Comparison of ENCODE assay signal across 13 cellular contexts in the genomic region with DNA sequence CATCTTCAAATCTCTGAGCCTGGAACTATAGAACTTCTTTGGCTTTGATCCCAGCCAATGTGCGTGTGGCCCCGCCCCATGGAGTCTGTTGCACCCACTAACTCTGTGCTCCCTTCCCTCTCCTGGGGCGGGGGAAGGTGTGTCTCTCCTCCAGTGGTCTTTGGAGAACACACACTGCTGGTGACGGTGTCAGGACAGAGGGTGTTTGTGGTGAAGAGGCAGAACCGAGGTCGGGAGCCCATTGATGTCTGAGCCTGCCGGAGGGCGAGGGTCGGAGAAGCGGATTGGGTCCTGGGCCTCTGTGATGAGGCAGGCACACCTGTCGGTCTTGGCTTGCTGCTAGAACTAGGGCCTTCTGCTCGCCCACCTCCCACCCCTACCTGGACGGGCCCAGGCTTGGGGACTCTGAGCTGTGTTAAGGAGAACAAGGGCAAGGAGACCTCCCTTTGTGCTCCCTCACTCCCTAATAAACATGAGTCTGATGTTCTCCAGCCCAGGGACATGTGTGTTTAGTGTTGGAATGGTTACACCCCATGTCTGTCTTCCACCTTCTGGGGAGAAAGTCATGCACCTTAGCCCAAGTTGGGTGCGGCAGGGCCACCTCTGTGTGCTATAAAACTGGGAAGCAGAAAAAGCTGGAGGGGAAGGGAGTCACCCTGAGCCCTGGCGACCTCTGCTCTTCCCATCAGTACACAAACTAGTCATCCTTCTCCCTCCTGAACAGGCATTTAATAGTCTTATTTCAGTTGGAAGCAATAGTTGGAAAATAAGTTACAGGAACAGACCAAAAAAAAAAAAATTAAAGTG. TPM values are rescaled to one million over a fixed set of nuclear protein-coding genes. Genes with fewer than 3 reads are reported as not detected.
A peak's percentile ranks its signal among the peaks of the same experiment; 100 is the strongest.
DNase-seq lines count a peak whose midpoint lies in the region; ATAC-seq, FAIRE-seq and TF ChIP-seq lines count a peak whose summit lies in the region.
"Had no signal": no experiment of that assay in that cellular context is flagged by ENCODE, and none has a peak within 500 bp of the region (broad histone marks: within the 10 kb centered on the region; RNA-seq: fewer than 3 reads in every experiment).

No MANE protein-coding gene starts in this region.

- peaks cover 39% of the 10 kb centered on the region for H3F3A ChIP-seq in DOHH2 (ENCODE audit: control insufficient read depth, insufficient read depth)
- H3F3A ChIP-seq in OCI-LY1 (ENCODE audit: insufficient read depth, low read length), result peaks cover 5% of the 10 kb centered on the region; the same call in 1 of the 2 replicates

- TF ChIP-seq CTCF in DOHH2 (IDR thresholded peaks at IDR 0.05; ENCODE audit: low read depth, low read length, poor library complexity, severe bottlenecking) (no peak), OCI-LY1 (IDR thresholded peaks at IDR 0.05; ENCODE audit: low read length) (no peak), GM12878 (IDR thresholded peaks at IDR 0.05 in 2 of 3, conservative IDR thresholded peaks at IDR 0.05 in 1 of 3; ENCODE audit: control insufficient read depth in 2 of 3, extremely low read depth in 1 of 3, insufficient read depth in 1 of 3, low read depth in 3 of 3, low read length in 3 of 3) (no peak), osteocyte (IDR thresholded peaks at IDR 0.05) (no peak), thyroid gland (IDR thresholded peaks at IDR 0.05) (no peak)

- H3K36me3 ChIP-seq in DOHH2 (ENCODE audit: control insufficient read depth, low read length) (peaks cover 90% of the 10 kb centered on the region), OCI-LY1 (ENCODE audit: insufficient read depth, low read length) (peaks cover 60% of the 10 kb centered on the region), GM12878 (ENCODE audit: control insufficient read depth in 2 of 2, insufficient read depth in 2 of 2, low read length in 1 of 2) (peaks cover 0 to 15% of the 10 kb centered on the region in 2 experiments), thyroid gland (peaks cover 0 to 8% of the 10 kb centered on the region in 2 donors)

- peaks cover 98% of the 10 kb centered on the region for H3K79me2 ChIP-seq in DOHH2 (ENCODE audit: control insufficient read depth, low read length)
- H3K79me2 ChIP-seq in OCI-LY1 (ENCODE audit: insufficient read depth, low read length), result peaks cover 11% of the 10 kb centered on the region
- peaks cover 32% of the 10 kb centered on the region for H3K79me2 ChIP-seq in GM12878 (ENCODE audit: control insufficient read depth, insufficient read depth, low read length)

- H3K9me3 ChIP-seq in DOHH2 (ENCODE audit: control insufficient read depth, insufficient read depth, low read length), result no peaks in the 10 kb centered on the region
- H3K9me3 ChIP-seq in OCI-LY1 (ENCODE audit: low read length), result no peaks in the 10 kb centered on the region
- H3K9me3 ChIP-seq in GM12878 (replicated peaks; ENCODE audit: control insufficient read depth, insufficient read depth, low read length), result no peaks in the 10 kb centered on the region
- no peaks in the 10 kb centered on the region for H3K9me3 ChIP-seq in thyroid gland

- no peak for TF ChIP-seq EP300 in GM12878 (IDR thresholded peaks at IDR 0.05; ENCODE audit: borderline replicate concordance in 1 of 2, control insufficient read depth in 1 of 2, low read depth in 2 of 2, low read length in 2 of 2)

- RAD21 ChIA-PET in GM12878 (lab: Charles Lee; ENCODE audit: unreplicated experiment), result interaction anchor here (1.8 kb wide), 1 partner anchor 23 kb away, joined by 4 read pairs; a partner anchor contains a TSS

- H4K20me1 ChIP-seq in DOHH2 (ENCODE audit: control insufficient read depth, insufficient read depth, low read depth, low read length) (peaks cover 8% of the 10 kb centered on the region; the same call in 1 of the 2 replicates), OCI-LY1 (ENCODE audit: insufficient read depth, low read length) (no peaks in the 10 kb centered on the region), GM12878 (ENCODE audit: control insufficient read depth, insufficient read depth) (no peaks in the 10 kb centered on the region)

- H3K4me3 ChIP-seq in DOHH2 (ENCODE audit: low read length) (0 out of 2 replicates have a peak overlapping the region, but pooled peaks have one; percentile 6), OCI-LY1 (ENCODE audit: low read depth, low read length, poor library complexity, severe bottlenecking) (no peak overlapping the region), GM12878 (no peak overlapping the region), thyroid gland (replicated peaks in 1 of 3) (no peak overlapping the region)

- TF ChIP-seq POLR2A in GM12878 (IDR thresholded peaks at IDR 0.05; ENCODE audit: low read depth, low read length) (peak; percentile 47; the same call in 1 of the 2 replicates), thyroid gland (IDR thresholded peaks at IDR 0.05) (no peak)

- no peak overlapping the region for H3K4me3 Mint-ChIP-seq in osteocyte (ENCODE audit: unreplicated experiment)

- peak overlapping the region; percentile 13; the same call in 1 of the 2 replicates for H3K27ac ChIP-seq in DOHH2 (ENCODE audit: low read depth, low read length)
- H3K27ac ChIP-seq in OCI-LY1 (ENCODE audit: low read depth, low read length, poor library complexity, severe bottlenecking), result peak overlapping the region; percentile 32
- H3K27ac ChIP-seq in GM12878 (ENCODE audit: control insufficient read depth, insufficient read depth), result no peak overlapping the region
- no peak overlapping the region for H3K27ac ChIP-seq in thyroid gland

- intact Hi-C loops in GM12878 (cut with micrococcal nuclease; ENCODE audit: unreplicated experiment), result no loop called here
- intact Hi-C loops in thyroid gland (cut with DNase I), result no loop called here

- no peak for FAIRE-seq in GM12878 (lab: Jason Lieb, UNC)
- FAIRE-seq: H1 had no signal

- H2AFZ ChIP-seq in OCI-LY1 (ENCODE audit: low read length) (no peak overlapping the region), GM12878 (ENCODE audit: control insufficient read depth, low read depth, low read length) (no peak overlapping the region)

- peaks cover 14% of the 10 kb centered on the region for H3K36me3 Mint-ChIP-seq in osteocyte (ENCODE audit: unreplicated experiment)

- peak overlapping the region; percentile 41 for H3K27ac Mint-ChIP-seq in osteocyte (ENCODE audit: unreplicated experiment)

- H3K4me2 ChIP-seq in DOHH2 (ENCODE audit: low read length) (peak overlapping the region; percentile 56), OCI-LY1 (ENCODE audit: low read length) (no peak overlapping the region), GM12878 (ENCODE audit: control insufficient read depth, insufficient read depth) (no peak overlapping the region)

- H3K9me2 ChIP-seq in DOHH2 (replicated peaks; ENCODE audit: control insufficient read depth, low read length) (no peaks in the 10 kb centered on the region), OCI-LY1 (ENCODE audit: low read depth, low read length) (no peaks in the 10 kb centered on the region)

- WGBS in GM12878 (ENCODE audit: insufficient coverage, insufficient replicate concordance, low lambda C conversion rate, missing lambda C conversion rate), result 76% methylated on average over 15 of the region's 15 CpGs
- 88 to 93% methylated on average over 15 of the region's 15 CpGs for WGBS in thyroid gland, 2 donors

- H3K4me1 ChIP-seq in DOHH2 (ENCODE audit: control insufficient read depth, low read length), result peaks cover 76% of the 10 kb centered on the region
- peaks cover 80% of the 10 kb centered on the region for H3K4me1 ChIP-seq in OCI-LY1 (ENCODE audit: insufficient read depth, low read length, severe bottlenecking)
- H3K4me1 ChIP-seq in GM12878 (ENCODE audit: control insufficient read depth, insufficient read depth, low read length), result peaks cover 18% of the 10 kb centered on the region
- peaks cover 11 to 20% of the 10 kb centered on the region in 2 donors for H3K4me1 ChIP-seq in thyroid gland

- ATAC-seq in GM12878 (no peak), GM18517 (IDR thresholded peaks at IDR 0.05; ENCODE audit: unreplicated experiment) (no peak)

- no peak for TF ChIP-seq RAD21 in GM12878 (IDR thresholded peaks at IDR 0.05; ENCODE audit: insufficient read depth, low read depth, low read length)

- H3K27me3 ChIP-seq in DOHH2 (ENCODE audit: control insufficient read depth, low read length) (no peaks in the 10 kb centered on the region), OCI-LY1 (ENCODE audit: insufficient read depth, low read length) (no peaks in the 10 kb centered on the region), GM12878 (replicated peaks in 1 of 2; ENCODE audit: control insufficient read depth in 2 of 2, insufficient read depth in 2 of 2, low read length in 1 of 2) (no peaks in the 10 kb centered on the region), thyroid gland (no peaks in the 10 kb centered on the region)

- peaks cover 33% of the 10 kb centered on the region for H3K4me1 Mint-ChIP-seq in osteocyte (ENCODE audit: unreplicated experiment)

- CTCF ChIA-PET in GM12878 (lab: Yijun Ruan, JAX), result no interaction called here

- POLR2A ChIA-PET in GM12878 (lab: Charles Lee), result interaction anchor here (1.4 kb wide), 1 partner anchor 13 kb away, joined by 3 read pairs; no protein-coding TSS in a partner anchor

- DNase-seq in GM12878 (ENCODE audit: low read depth, low spot score) (no peak), osteocyte (ENCODE audit: extremely low spot score, unreplicated experiment) (no peak), amygdala (lab: John Stamatoyannopoulos, UW) (no peak), thyroid gland (no peak)
- DNase-seq: activated CD4-positive, CD25-positive, alpha-beta regulatory T cell; cerebellar nuclear complex; DMS53; NCI-H1105 treated with DMSO at 0.1 percent for 48 hours; NCI-H510A had no signal

- H3K9ac ChIP-seq in OCI-LY1 (ENCODE audit: low read length) (no peak overlapping the region), GM12878 (ENCODE audit: control insufficient read depth, insufficient read depth, low read length) (no peak overlapping the region)

- in situ Hi-C loops in GM12878 (cut with MboI), result no loop called here

- no peaks in the 10 kb centered on the region for H3K9me3 Mint-ChIP-seq in osteocyte (ENCODE audit: unreplicated experiment)

- BruUV-seq in GM12878 (replicated peaks; lab: Mats Ljungman, UMichigan), result no TSS peak

- SMC1A ChIA-PET in GM12878 (lab: Charles Lee; ENCODE audit: uncharacterized antibody, unreplicated experiment), result interaction anchor here (1.1 kb wide), 1 partner anchor 20 kb away, joined by 3 read pairs; no protein-coding TSS in a partner anchor

- no peaks in the 10 kb centered on the region for H3K27me3 Mint-ChIP-seq in osteocyte (ENCODE audit: unreplicated experiment)

RNA-seq across cellular contexts. Expression of a gene that starts 4.6 kb away (rescaled TPM):
- total RNA-seq in GM12878 (2013; cell fraction: nucleolus; rRNA removed), result 15.4 and 27.3 TPM in 2 replicates
- total RNA-seq in GM12878 (2014; rRNA removed) (17.3 and 18.2 TPM in 2 replicates), GM12878 (2014; rRNA removed; fragmentation: Illumina TruSeq; extraction: Trizol) (7.5 and 7.6 TPM in 2 replicates), GM12878 (2021) (22.3 and 24.7 TPM in 2 replicates), osteocyte (18.2 and 20.3 TPM in 2 replicates), thyroid gland (10 to 100 TPM; 11.1 to 21.1 (median 11.8) TPM)
- polyA plus RNA-seq in GM12878 (2011; ENCODE audit: low read depth), result 10.8 TPM
- polyA plus RNA-seq in GM12878 (2011; rRNA removed) (1.8 and 4.2 TPM in 2 replicates), GM12878 (2014; fragmentation: Illumina TruSeq; extraction: Trizol) (7.5 and 10.8 TPM in 2 replicates), GM12878 (2014; fragmentation: Nextera tagmentation; extraction: Ambion mirVana) (1 to 10 TPM in 1 of 2 experiments, under 1 TPM in 1; 0.21 to 1.3 TPM), GM12878 (2014; rRNA removed) (17.3 and 22.3 TPM in 2 replicates), GM12878 (2016; fragmentation: Nextera tagmentation; extraction: Ambion mirVana) (1 to 10 TPM; 7.3 TPM)
- 5.4 and 6.4 TPM in 2 replicates for polyA plus RNA-seq in GM12878 (2011; cell fraction: cytosol; rRNA removed)
- 52.5 and 85.1 TPM in 2 replicates for polyA plus RNA-seq in GM12878 (2011; cell fraction: nucleus; rRNA removed)
- 10.9 and 15.1 TPM in 2 replicates for polyA plus RNA-seq in GM12878 (2012)
- polyA minus RNA-seq in GM12878 (2011; rRNA and poly(A)+ RNA removed), result 2.6 and 8.6 TPM in 2 replicates
- polyA minus RNA-seq in GM12878 (2011; cell fraction: cytosol; rRNA and poly(A)+ RNA removed), result 1.7 and 3.1 TPM in 2 replicates
- 15.1 and 23.3 TPM in 2 replicates for polyA minus RNA-seq in GM12878 (2011; cell fraction: nucleus; rRNA and poly(A)+ RNA removed)

RNA-seq across cellular contexts. Expression of a gene that starts 5.2 kb away (rescaled TPM):
- total RNA-seq in GM12878 (2013; cell fraction: nucleolus; rRNA removed), result 27.5 and 33.2 TPM in 2 replicates
- total RNA-seq in GM12878 (2014; rRNA removed) (184 and 186 TPM in 2 replicates), GM12878 (2014; rRNA removed; fragmentation: Illumina TruSeq; extraction: Trizol) (106 and 111 TPM in 2 replicates), GM12878 (2021) (165 and 171 TPM in 2 replicates), osteocyte (111 and 123 TPM in 2 replicates), thyroid gland (100 to 1,000 TPM in 3 of 4 donors, 10 to 100 TPM in 1; 69.7 to 264 (median 204) TPM)
- 187 TPM for polyA plus RNA-seq in GM12878 (2011; ENCODE audit: low read depth)
- polyA plus RNA-seq in GM12878 (2011; rRNA removed) (104 and 204 TPM in 2 replicates), GM12878 (2014; fragmentation: Illumina TruSeq; extraction: Trizol) (24.1 and 73.4 TPM in 2 replicates), GM12878 (2014; fragmentation: Nextera tagmentation; extraction: Ambion mirVana) (100 to 1,000 TPM; 188 to 262 TPM), GM12878 (2014; rRNA removed) (211 and 230 TPM in 2 replicates), GM12878 (2016; fragmentation: Nextera tagmentation; extraction: Ambion mirVana) (100 to 1,000 TPM; 279 to 297 TPM)
- polyA plus RNA-seq in GM12878 (2011; cell fraction: cytosol; rRNA removed), result 525 and 552 TPM in 2 replicates
- 272 and 278 TPM in 2 replicates for polyA plus RNA-seq in GM12878 (2011; cell fraction: nucleus; rRNA removed)
- 162 and 169 TPM in 2 replicates for polyA plus RNA-seq in GM12878 (2012)
- polyA minus RNA-seq in GM12878 (2011; rRNA and poly(A)+ RNA removed), result 43.2 and 77.1 TPM in 2 replicates
- polyA minus RNA-seq in GM12878 (2011; cell fraction: cytosol; rRNA and poly(A)+ RNA removed), result 26.6 and 26.8 TPM in 2 replicates
- polyA minus RNA-seq in GM12878 (2011; cell fraction: nucleus; rRNA and poly(A)+ RNA removed), result 18.1 and 32.1 TPM in 2 replicates

RNA-seq across cellular contexts. Expression of a gene that starts 14.5 kb away (rescaled TPM):
- total RNA-seq in GM12878 (2013; cell fraction: nucleolus; rRNA removed), result 1.4 and 2.9 TPM in 2 replicates
- total RNA-seq in GM12878 (2014; rRNA removed) (0.98 and 1.1 TPM in 2 replicates), GM12878 (2014; rRNA removed; fragmentation: Illumina TruSeq; extraction: Trizol) (0.83 and 1.1 TPM in 2 replicates), GM12878 (2021) (1.3 and 2.0 TPM in 2 replicates), osteocyte (2.9 and 3.6 TPM in 2 replicates), thyroid gland (1 to 10 TPM in 2 of 4 donors, under 1 TPM in 2; 0.67 to 1.7 (median 1.1) TPM)
- 1.2 TPM for polyA plus RNA-seq in GM12878 (2011; ENCODE audit: low read depth)
- polyA plus RNA-seq in GM12878 (2011; rRNA removed) (0.66 and 1.2 TPM in 2 replicates), GM12878 (2014; fragmentation: Illumina TruSeq; extraction: Trizol) (1.6 and 2.3 TPM in 2 replicates), GM12878 (2014; fragmentation: Nextera tagmentation; extraction: Ambion mirVana) (under 1 TPM; 0.29 to 0.55 TPM), GM12878 (2014; rRNA removed) (2.8 TPM in 2 replicates), GM12878 (2016; fragmentation: Nextera tagmentation; extraction: Ambion mirVana) (1 to 10 TPM; 4.9 to 6.1 TPM)
- polyA plus RNA-seq in GM12878 (2011; cell fraction: cytosol; rRNA removed), result 1.6 and 2.1 TPM in 2 replicates
- polyA plus RNA-seq in GM12878 (2011; cell fraction: nucleus; rRNA removed), result 2.6 and 2.7 TPM in 2 replicates
- polyA plus RNA-seq in GM12878 (2012), result 2.2 and 2.5 TPM in 2 replicates
- polyA minus RNA-seq in GM12878 (2011; rRNA and poly(A)+ RNA removed), result 0.88 and 1.3 TPM in 2 replicates
- 0.73 and 1.5 TPM in 2 replicates for polyA minus RNA-seq in GM12878 (2011; cell fraction: cytosol; rRNA and poly(A)+ RNA removed)
- polyA minus RNA-seq in GM12878 (2011; cell fraction: nucleus; rRNA and poly(A)+ RNA removed), result 0.36 and 0.67 TPM in 2 replicates

RNA-seq across cellular contexts. Expression of a gene that starts 23.3 kb away (rescaled TPM):
- total RNA-seq in GM12878 (2013; cell fraction: nucleolus; rRNA removed), result 4.9 and 6.6 TPM in 2 replicates
- total RNA-seq in GM12878 (2014; rRNA removed) (3.0 and 3.9 TPM in 2 replicates), GM12878 (2014; rRNA removed; fragmentation: Illumina TruSeq; extraction: Trizol) (0.85 and 0.92 TPM in 2 replicates), GM12878 (2021) (3.9 and 5.1 TPM in 2 replicates), osteocyte (8.1 and 12.6 TPM in 2 replicates), thyroid gland (1 to 10 TPM in 1 of 4 donors, not detected in 3; 1.3 TPM)
- polyA plus RNA-seq in GM12878 (2011; ENCODE audit: low read depth), result 1.6 TPM
- polyA plus RNA-seq in GM12878 (2011; rRNA removed) (0.45 and 0.65 TPM in 2 replicates), GM12878 (2014; fragmentation: Illumina TruSeq; extraction: Trizol) (0.24 and 0.98 TPM in 2 replicates), GM12878 (2014; fragmentation: Nextera tagmentation; extraction: Ambion mirVana) (under 1 TPM; 0.19 to 0.24 TPM), GM12878 (2014; rRNA removed) (4.3 and 6.3 TPM in 2 replicates), GM12878 (2016; fragmentation: Nextera tagmentation; extraction: Ambion mirVana) (under 1 TPM; 0.48 to 0.68 TPM)
- 1.0 and 1.7 TPM in 2 replicates for polyA plus RNA-seq in GM12878 (2011; cell fraction: cytosol; rRNA removed)
- 4.8 and 5.6 TPM in 2 replicates for polyA plus RNA-seq in GM12878 (2011; cell fraction: nucleus; rRNA removed)
- 1.3 and 1.4 TPM in 2 replicates for polyA plus RNA-seq in GM12878 (2012)
- 0.22 and 1.0 TPM in 2 replicates for polyA minus RNA-seq in GM12878 (2011; rRNA and poly(A)+ RNA removed)
- 0.83 and 1.7 TPM in 2 replicates for polyA minus RNA-seq in GM12878 (2011; cell fraction: cytosol; rRNA and poly(A)+ RNA removed)
- polyA minus RNA-seq in GM12878 (2011; cell fraction: nucleus; rRNA and poly(A)+ RNA removed), result 2.4 and 3.5 TPM in 2 replicates

RNA-seq across cellular contexts. Expression of a gene that starts 23.8 kb away (rescaled TPM):
- total RNA-seq in GM12878 (2013; cell fraction: nucleolus; rRNA removed), result 33.8 and 37.8 TPM in 2 replicates
- total RNA-seq in GM12878 (2014; rRNA removed), result 101 and 122 TPM in 2 replicates
- 123 and 133 TPM in 2 replicates for total RNA-seq in GM12878 (2014; rRNA removed; fragmentation: Illumina TruSeq; extraction: Trizol)
- 78.7 and 81.7 TPM in 2 replicates for total RNA-seq in GM12878 (2021)
- 221 TPM for polyA plus RNA-seq in GM12878 (2011; ENCODE audit: low read depth)
- 73.0 and 90.4 TPM in 2 replicates for polyA plus RNA-seq in GM12878 (2011; rRNA removed)
- polyA plus RNA-seq in GM12878 (2011; cell fraction: cytosol; rRNA removed), result 47.6 and 55.0 TPM in 2 replicates
- 22.6 and 31.0 TPM in 2 replicates for polyA plus RNA-seq in GM12878 (2011; cell fraction: nucleus; rRNA removed)
- polyA plus RNA-seq in GM12878 (2012), result 158 and 173 TPM in 2 replicates
- 178 and 192 TPM in 2 replicates for polyA plus RNA-seq in GM12878 (2014; fragmentation: Illumina TruSeq; extraction: Trizol)
- 100 to 1,000 TPM; 281 to 306 TPM for polyA plus RNA-seq in GM12878 (2014; fragmentation: Nextera tagmentation; extraction: Ambion mirVana)
- 112 and 153 TPM in 2 replicates for polyA plus RNA-seq in GM12878 (2014; rRNA removed)
- 100 to 1,000 TPM; 112 to 116 TPM for polyA plus RNA-seq in GM12878 (2016; fragmentation: Nextera tagmentation; extraction: Ambion mirVana)
- polyA minus RNA-seq in GM12878 (2011; rRNA and poly(A)+ RNA removed), result 14.5 and 19.5 TPM in 2 replicates
- polyA minus RNA-seq in GM12878 (2011; cell fraction: cytosol; rRNA and poly(A)+ RNA removed), result 5.3 and 6.7 TPM in 2 replicates
- 12.2 and 15.6 TPM in 2 replicates for polyA minus RNA-seq in GM12878 (2011; cell fraction: nucleus; rRNA and poly(A)+ RNA removed)
- 1.0 and 1.5 TPM in 2 replicates for total RNA-seq in osteocyte
- total RNA-seq in thyroid gland, result 1 to 10 TPM in 2 of 4 donors, under 1 TPM in 1, not detected in 1; 0.34 to 2.7 (median 1.5) TPM

Comparison
In these comparisons a context has a peak if more than half of its experiments do, and no peak if none do; other contexts are left out.
1. H3K27ac ChIP-seq: peak in DOHH2 (single experiment) and OCI-LY1 (single experiment); none in GM12878 (single experiment) and thyroid gland (0 of 3).